1 cellular context compared by ENCODE assay signal in the genomic region with DNA sequence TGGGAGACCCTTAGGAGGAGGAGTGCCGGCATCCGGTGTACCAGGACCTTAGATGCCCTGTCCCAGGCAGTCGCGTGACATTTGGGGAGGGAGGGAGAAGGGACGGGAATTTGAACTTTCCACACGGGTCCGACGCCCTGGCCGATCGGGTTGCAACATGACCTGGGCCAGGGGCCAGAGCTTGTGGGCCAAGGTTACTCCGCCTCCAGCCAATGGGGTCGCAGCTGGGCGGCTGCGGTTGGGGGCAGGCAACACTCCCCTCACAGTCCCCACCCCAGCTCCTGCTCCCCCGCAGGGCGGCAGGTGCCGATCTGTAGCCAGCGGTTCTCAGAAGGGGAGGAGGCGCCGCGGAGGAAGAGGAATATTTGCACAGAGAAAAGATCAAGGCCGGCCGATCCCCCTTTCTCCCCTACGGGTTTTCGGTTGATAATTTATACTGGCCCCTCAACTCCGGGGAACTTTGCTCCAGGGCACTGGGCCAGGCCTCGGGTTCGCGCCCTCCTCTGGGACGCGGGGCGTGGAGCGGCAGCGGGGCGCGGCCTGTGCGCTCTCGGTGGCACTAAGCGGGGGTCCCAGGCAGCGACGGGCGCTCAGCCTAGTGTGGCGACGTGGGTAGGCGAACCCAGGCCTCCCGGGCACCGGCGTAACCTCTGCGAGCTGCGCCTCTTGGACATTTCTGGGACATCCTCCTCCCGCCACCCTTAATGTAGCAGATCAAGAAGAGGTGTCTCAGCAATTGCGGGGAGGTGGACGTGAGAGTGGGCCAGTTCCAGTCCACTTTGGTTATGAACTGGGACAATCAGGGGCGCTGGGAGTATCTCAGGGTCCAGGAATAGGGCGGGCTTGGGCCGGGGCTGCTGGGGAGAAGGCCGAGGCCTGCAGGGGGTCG.
TF ChIP-seq lines count a peak whose summit lies in the region.

No MANE protein-coding gene starts in this region.

TF ChIP-seq in HepG2, 621 proteins besides CTCF, POLR2A, EP300 and RAD21 (continued from another document and continues in another):
- TF ChIP-seq HNRNPK (IDR thresholded peaks at IDR 0.05; ENCODE audit: low read depth, low read length, poor library complexity, severe bottlenecking): peak; percentile 69
- TF ChIP-seq ZFP82 (CRISPR knock-in tag; IDR thresholded peaks at IDR 0.05; ENCODE audit: borderline replicate concordance): no peak
- TF ChIP-seq ZNF451 (CRISPR knock-in tag; IDR thresholded peaks at IDR 0.05): no peak; the same call in 1 of the 2 replicates
- peak; percentile 60; the same call in 1 of the 2 replicates for TF ChIP-seq ZBTB20 (CRISPR knock-in tag; IDR thresholded peaks at IDR 0.05; ENCODE audit: borderline replicate concordance, low read depth)
- peak; percentile 78 for TF ChIP-seq ZNF792 (CRISPR knock-in tag; IDR thresholded peaks at IDR 0.05)
- no peak; the same call in 1 of the 2 replicates for TF ChIP-seq MTF1 (CRISPR knock-in tag; IDR thresholded peaks at IDR 0.05)
- 0 out of 2 replicates have a peak, but pooled peaks have one; percentile 3 for TF ChIP-seq REL (CRISPR knock-in tag; conservative IDR thresholded peaks at IDR 0.05)
- TF ChIP-seq PHF20 (CRISPR knock-in tag; IDR thresholded peaks at IDR 0.05): peak; percentile 44
- TF ChIP-seq PHB2 (IDR thresholded peaks at IDR 0.05; ENCODE audit: partially characterized antibody): no peak
- TF ChIP-seq ZNF232 (CRISPR knock-in tag; IDR thresholded peaks at IDR 0.05; ENCODE audit: borderline replicate concordance): no peak
- peak; percentile 86 for TF ChIP-seq ZFX (CRISPR knock-in tag; IDR thresholded peaks at IDR 0.05; ENCODE audit: low read depth)
- TF ChIP-seq PRMT3 (CRISPR knock-in tag; IDR thresholded peaks at IDR 0.05; ENCODE audit: borderline replicate concordance, low read depth): no peak
- TF ChIP-seq SYNCRIP (IDR thresholded peaks at IDR 0.05; ENCODE audit: insufficient read depth, low read depth, low read length): no peak
- TF ChIP-seq, protein P1, sequence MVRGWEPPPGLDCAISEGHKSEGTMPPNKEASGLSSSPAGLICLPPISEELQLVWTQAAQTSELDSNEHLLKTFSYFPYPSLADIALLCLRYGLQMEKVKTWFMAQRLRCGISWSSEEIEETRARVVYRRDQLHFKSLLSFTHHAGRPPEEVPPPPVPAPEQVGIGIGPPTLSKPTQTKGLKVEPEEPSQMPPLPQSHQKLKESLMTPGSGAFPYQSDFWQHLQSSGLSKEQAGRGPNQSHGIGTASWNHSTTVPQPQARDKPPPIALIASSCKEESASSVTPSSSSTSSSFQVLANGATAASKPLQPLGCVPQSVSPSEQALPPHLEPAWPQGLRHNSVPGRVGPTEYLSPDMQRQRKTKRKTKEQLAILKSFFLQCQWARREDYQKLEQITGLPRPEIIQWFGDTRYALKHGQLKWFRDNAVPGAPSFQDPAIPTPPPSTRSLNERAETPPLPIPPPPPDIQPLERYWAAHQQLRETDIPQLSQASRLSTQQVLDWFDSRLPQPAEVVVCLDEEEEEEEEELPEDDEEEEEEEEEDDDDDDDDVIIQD (CRISPR knock-in tag; IDR thresholded peaks at IDR 0.05; ENCODE audit: low read depth): 0 out of 2 replicates have a peak, but pooled peaks have one; percentile 26
- TF ChIP-seq, protein P2, sequence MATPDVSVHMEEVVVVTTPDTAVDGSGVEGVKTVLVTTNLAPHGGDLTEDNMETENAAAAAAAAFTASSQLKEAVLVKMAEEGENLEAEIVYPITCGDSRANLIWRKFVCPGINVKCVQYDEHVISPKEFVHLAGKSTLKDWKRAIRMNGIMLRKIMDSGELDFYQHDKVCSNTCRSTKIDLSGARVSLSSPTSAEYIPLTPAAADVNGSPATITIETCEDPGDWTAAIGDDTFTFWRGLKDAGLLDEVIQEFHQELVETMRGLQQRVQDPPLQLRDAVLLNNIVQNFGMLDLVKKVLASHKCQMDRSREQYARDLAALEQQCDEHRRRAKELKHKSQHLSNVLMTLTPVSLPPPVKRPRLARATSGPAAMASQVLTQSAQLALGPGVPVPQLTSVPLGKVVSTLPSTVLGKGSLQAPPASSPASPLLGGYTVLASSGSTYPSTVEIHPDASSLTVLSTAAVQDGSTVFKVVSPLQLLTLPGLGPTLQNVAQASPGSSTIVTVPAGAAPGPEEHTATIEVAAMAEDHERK (CRISPR knock-in tag; IDR thresholded peaks at IDR 0.05; ENCODE audit: low read depth): no peak
- no peak for TF ChIP-seq ZNF225 (CRISPR knock-in tag; IDR thresholded peaks at IDR 0.05)
- peak; percentile 96 for TF ChIP-seq TARDBP (CRISPR knock-in tag; IDR thresholded peaks at IDR 0.05)
- TF ChIP-seq, protein P3, sequence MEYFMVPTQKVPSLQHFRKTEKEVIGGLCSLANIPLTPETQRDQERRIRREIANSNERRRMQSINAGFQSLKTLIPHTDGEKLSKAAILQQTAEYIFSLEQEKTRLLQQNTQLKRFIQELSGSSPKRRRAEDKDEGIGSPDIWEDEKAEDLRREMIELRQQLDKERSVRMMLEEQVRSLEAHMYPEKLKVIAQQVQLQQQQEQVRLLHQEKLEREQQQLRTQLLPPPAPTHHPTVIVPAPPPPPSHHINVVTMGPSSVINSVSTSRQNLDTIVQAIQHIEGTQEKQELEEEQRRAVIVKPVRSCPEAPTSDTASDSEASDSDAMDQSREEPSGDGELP (IDR thresholded peaks at IDR 0.05; ENCODE audit: borderline replicate concordance, low read depth): peak; percentile 85; the same call in 1 of the 2 replicates
- TF ChIP-seq ZFP37 (CRISPR knock-in tag; IDR thresholded peaks at IDR 0.05; ENCODE audit: borderline replicate concordance): no peak
- TF ChIP-seq CEBPG (CRISPR knock-in tag; IDR thresholded peaks at IDR 0.05): peak; percentile 94
- TF ChIP-seq, protein P4, sequence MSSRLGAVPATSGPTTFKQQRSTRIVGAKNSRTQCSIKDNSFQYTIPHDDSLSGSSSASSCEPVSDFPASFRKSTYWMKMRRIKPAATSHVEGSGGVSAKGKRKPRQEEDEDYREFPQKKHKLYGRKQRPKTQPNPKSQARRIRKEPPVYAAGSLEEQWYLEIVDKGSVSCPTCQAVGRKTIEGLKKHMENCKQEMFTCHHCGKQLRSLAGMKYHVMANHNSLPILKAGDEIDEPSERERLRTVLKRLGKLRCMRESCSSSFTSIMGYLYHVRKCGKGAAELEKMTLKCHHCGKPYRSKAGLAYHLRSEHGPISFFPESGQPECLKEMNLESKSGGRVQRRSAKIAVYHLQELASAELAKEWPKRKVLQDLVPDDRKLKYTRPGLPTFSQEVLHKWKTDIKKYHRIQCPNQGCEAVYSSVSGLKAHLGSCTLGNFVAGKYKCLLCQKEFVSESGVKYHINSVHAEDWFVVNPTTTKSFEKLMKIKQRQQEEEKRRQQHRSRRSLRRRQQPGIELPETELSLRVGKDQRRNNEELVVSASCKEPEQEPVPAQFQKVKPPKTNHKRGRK (CRISPR knock-in tag; IDR thresholded peaks at IDR 0.05): no peak
- TF ChIP-seq ZNF260 (CRISPR knock-in tag; IDR thresholded peaks at IDR 0.05; ENCODE audit: borderline replicate concordance, low read depth): no peak
- TF ChIP-seq HDAC6 (IDR thresholded peaks at IDR 0.05; ENCODE audit: low read depth, low read length): no peak
- TF ChIP-seq ZNF30 (CRISPR knock-in tag; IDR thresholded peaks at IDR 0.05): no peak
- TF ChIP-seq GATA4 (IDR thresholded peaks at IDR 0.05; ENCODE audit: borderline replicate concordance, low read depth): 0 out of 2 replicates have a peak, but pooled peaks have one; percentile 40
- TF ChIP-seq TBL1XR1 (IDR thresholded peaks at IDR 0.05; ENCODE audit: borderline replicate concordance, low read length, partially characterized antibody): peak; percentile 66
- TF ChIP-seq CREM (IDR thresholded peaks at IDR 0.05): peak; percentile 80
- TF ChIP-seq CREM (CRISPR knock-in tag; IDR thresholded peaks at IDR 0.05): no peak
- TF ChIP-seq CBX1 (IDR thresholded peaks at IDR 0.05; ENCODE audit: low read depth): peak; percentile 34
- TF ChIP-seq, protein P5, sequence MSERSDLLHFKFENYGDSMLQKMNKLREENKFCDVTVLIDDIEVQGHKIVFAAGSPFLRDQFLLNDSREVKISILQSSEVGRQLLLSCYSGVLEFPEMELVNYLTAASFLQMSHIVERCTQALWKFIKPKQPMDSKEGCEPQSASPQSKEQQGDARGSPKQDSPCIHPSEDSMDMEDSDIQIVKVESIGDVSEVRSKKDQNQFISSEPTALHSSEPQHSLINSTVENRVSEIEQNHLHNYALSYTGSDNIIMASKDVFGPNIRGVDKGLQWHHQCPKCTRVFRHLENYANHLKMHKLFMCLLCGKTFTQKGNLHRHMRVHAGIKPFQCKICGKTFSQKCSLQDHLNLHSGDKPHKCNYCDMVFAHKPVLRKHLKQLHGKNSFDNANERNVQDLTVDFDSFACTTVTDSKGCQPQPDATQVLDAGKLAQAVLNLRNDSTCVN (CRISPR knock-in tag; IDR thresholded peaks at IDR 0.05; ENCODE audit: borderline replicate concordance): no peak
- no peak for TF ChIP-seq ZNF20 (CRISPR knock-in tag; IDR thresholded peaks at IDR 0.05)
- TF ChIP-seq DNMT3B (CRISPR knock-in tag; conservative IDR thresholded peaks at IDR 0.05): no peak
- TF ChIP-seq, protein P6, sequence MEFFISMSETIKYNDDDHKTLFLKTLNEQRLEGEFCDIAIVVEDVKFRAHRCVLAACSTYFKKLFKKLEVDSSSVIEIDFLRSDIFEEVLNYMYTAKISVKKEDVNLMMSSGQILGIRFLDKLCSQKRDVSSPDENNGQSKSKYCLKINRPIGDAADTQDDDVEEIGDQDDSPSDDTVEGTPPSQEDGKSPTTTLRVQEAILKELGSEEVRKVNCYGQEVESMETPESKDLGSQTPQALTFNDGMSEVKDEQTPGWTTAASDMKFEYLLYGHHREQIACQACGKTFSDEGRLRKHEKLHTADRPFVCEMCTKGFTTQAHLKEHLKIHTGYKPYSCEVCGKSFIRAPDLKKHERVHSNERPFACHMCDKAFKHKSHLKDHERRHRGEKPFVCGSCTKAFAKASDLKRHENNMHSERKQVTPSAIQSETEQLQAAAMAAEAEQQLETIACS (CRISPR knock-in tag; IDR thresholded peaks at IDR 0.05): peak; percentile 56; the same call in 1 of the 2 replicates
- TF ChIP-seq ZBTB8A (CRISPR knock-in tag; IDR thresholded peaks at IDR 0.05; ENCODE audit: borderline replicate concordance, low read depth): peak; percentile 81
- no peak for TF ChIP-seq MTF2 (CRISPR knock-in tag; IDR thresholded peaks at IDR 0.05; ENCODE audit: borderline replicate concordance)
- TF ChIP-seq ZNF317 (CRISPR knock-in tag; IDR thresholded peaks at IDR 0.05): peak; percentile 31; the same call in 1 of the 2 replicates
- TF ChIP-seq, protein P7, sequence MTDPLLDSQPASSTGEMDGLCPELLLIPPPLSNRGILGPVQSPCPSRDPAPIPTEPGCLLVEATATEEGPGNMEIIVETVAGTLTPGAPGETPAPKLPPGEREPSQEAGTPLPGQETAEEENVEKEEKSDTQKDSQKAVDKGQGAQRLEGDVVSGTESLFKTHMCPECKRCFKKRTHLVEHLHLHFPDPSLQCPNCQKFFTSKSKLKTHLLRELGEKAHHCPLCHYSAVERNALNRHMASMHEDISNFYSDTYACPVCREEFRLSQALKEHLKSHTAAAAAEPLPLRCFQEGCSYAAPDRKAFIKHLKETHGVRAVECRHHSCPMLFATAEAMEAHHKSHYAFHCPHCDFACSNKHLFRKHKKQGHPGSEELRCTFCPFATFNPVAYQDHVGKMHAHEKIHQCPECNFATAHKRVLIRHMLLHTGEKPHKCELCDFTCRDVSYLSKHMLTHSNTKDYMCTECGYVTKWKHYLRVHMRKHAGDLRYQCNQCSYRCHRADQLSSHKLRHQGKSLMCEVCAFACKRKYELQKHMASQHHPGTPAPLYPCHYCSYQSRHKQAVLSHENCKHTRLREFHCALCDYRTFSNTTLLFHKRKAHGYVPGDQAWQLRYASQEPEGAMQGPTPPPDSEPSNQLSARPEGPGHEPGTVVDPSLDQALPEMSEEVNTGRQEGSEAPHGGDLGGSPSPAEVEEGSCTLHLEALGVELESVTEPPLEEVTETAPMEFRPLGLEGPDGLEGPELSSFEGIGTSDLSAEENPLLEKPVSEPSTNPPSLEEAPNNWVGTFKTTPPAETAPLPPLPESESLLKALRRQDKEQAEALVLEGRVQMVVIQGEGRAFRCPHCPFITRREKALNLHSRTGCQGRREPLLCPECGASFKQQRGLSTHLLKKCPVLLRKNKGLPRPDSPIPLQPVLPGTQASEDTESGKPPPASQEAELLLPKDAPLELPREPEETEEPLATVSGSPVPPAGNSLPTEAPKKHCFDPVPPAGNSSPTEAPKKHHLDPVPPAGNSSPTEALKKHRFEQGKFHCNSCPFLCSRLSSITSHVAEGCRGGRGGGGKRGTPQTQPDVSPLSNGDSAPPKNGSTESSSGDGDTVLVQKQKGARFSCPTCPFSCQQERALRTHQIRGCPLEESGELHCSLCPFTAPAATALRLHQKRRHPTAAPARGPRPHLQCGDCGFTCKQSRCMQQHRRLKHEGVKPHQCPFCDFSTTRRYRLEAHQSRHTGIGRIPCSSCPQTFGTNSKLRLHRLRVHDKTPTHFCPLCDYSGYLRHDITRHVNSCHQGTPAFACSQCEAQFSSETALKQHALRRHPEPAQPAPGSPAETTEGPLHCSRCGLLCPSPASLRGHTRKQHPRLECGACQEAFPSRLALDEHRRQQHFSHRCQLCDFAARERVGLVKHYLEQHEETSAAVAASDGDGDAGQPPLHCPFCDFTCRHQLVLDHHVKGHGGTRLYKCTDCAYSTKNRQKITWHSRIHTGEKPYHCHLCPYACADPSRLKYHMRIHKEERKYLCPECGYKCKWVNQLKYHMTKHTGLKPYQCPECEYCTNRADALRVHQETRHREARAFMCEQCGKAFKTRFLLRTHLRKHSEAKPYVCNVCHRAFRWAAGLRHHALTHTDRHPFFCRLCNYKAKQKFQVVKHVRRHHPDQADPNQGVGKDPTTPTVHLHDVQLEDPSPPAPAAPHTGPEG (CRISPR knock-in tag; IDR thresholded peaks at IDR 0.05): no peak; the same call in none of the 2 replicates
- no peak for TF ChIP-seq ATF7 (IDR thresholded peaks at IDR 0.05)
- peak; percentile 48; the same call in 1 of the 2 replicates for TF ChIP-seq ATF7 (CRISPR knock-in tag; IDR thresholded peaks at IDR 0.05)
- no peak for TF ChIP-seq CENPX (CRISPR knock-in tag; IDR thresholded peaks at IDR 0.05)
- peak; percentile 49 for TF ChIP-seq NFIC (IDR thresholded peaks at IDR 0.05; ENCODE audit: low read length)
- TF ChIP-seq ZNF326 (CRISPR knock-in tag; IDR thresholded peaks at IDR 0.05; ENCODE audit: borderline replicate concordance): no peak
